In genomic region chr4:53365486-53366300, GRCh38 we compare ENCODE assay signal across 8 cellular contexts. TPM values are rescaled to one million over a fixed set of nuclear protein-coding genes. Genes with fewer than 3 reads are reported as not detected.
A peak's percentile ranks its signal among the peaks of the same experiment; 100 is the strongest.
DNase-seq lines count a peak whose midpoint lies in the region; ATAC-seq and TF ChIP-seq lines count a peak whose summit lies in the region.

SCFD2 (minus strand) TSS chr4:53366061.

- ATAC-seq in GM19397 (IDR thresholded peaks at IDR 0.05; ENCODE audit: unreplicated experiment) (peak; percentile 97), HG03571 (IDR thresholded peaks at IDR 0.05; ENCODE audit: unreplicated experiment) (peak; percentile 97)

- peaks cover 41% of the 10 kb centered on the region for H3K4me1 Mint-ChIP-seq in CD14-positive monocyte

- H3K9ac ChIP-seq in liver (ENCODE audit: low read depth in 1 of 2, low read length in 2 of 2), result peak within 1 kb of the TSS; percentile 47 to 54

- intact Hi-C loops in CD14-positive monocyte (cut with micrococcal nuclease), result loop anchor here in 1 of 2 donors (5.0 kb wide), 1 partner anchor 1523 kb away; the partner anchor contains the start of gene DCUN1D4
- intact Hi-C loops in dorsolateral prefrontal cortex (cut with DNase I), result loop anchor here in 1 of 2 donors (1.0 kb wide), 1 partner anchor 12 kb away; the partner anchor contains the start of gene FIP1L1

- peaks cover 4 to 13% (median 6%) of the 10 kb centered on the region in 3 donors for H3K27me3 Mint-ChIP-seq in CD14-positive monocyte (ENCODE audit: low read depth in 3 of 3)

- H3K4me3 ChIP-seq in dorsolateral prefrontal cortex (peak within 1 kb of the TSS; percentile 70 to 99 (median 94)), liver (ENCODE audit: low read depth in 1 of 3, low read length in 3 of 3) (peak within 1 kb of the TSS; percentile 81 to 99 (median 85))

- TF ChIP-seq CTCF in CD14-positive monocyte (IDR thresholded peaks at IDR 0.05) (no peak), dorsolateral prefrontal cortex (IDR thresholded peaks at IDR 0.05 in 54 of 56, conservative IDR thresholded peaks at IDR 0.05 in 2 of 56; ENCODE audit: low read depth in 1 of 56, partially characterized antibody in 56 of 56) (peak in 10 of 56 donors; percentile 6 to 33 (median 20)), liver (IDR thresholded peaks at IDR 0.05; ENCODE audit: low read depth, low read length, missing input control) (no peak)

- H3K27ac ChIP-seq in dorsolateral prefrontal cortex (peak within 1 kb of the TSS in 52 of 59 donors; percentile 14 to 83 (median 68)), liver (ENCODE audit: low read depth in 1 of 2, low read length in 2 of 2) (peak within 1 kb of the TSS in 1 of 2 donors; percentile 62)

- H3K36me3 ChIP-seq in liver (ENCODE audit: control insufficient read depth in 4 of 4, insufficient read depth in 3 of 4, low read depth in 1 of 4, low read length in 3 of 4), result no peaks in the 10 kb centered on the region

- peaks cover 5 to 24% (median 18%) of the 10 kb centered on the region in 4 donors for H3K4me1 ChIP-seq in liver (ENCODE audit: control insufficient read depth in 4 of 4, insufficient read depth in 4 of 4, low read length in 3 of 4)

- DNase-seq in CD14-positive monocyte (ENCODE audit: low spot score) (peak; percentile 98), NCI-H82 (lab: John Stamatoyannopoulos, UW) (peak; percentile 97), dorsolateral prefrontal cortex (peak; percentile 96 to 99 (median 99))
- peak; percentile 97 to 98 for DNase-seq in activated CD4-positive, alpha-beta T cell treated with anti-CD3 and anti-CD28 coated beads, Interleukin-2, amount 50 U/mL, for 48 hours
- peak; percentile 97 for DNase-seq in stimulated activated CD4-positive, alpha-beta T cell treated with anti-CD3 and anti-CD28 coated beads, Interleukin-4, amount 100 ng/mL, for 24 hours

- peak; percentile 53 to 54 for TF ChIP-seq RAD21 in liver (IDR thresholded peaks at IDR 0.05)

- H3K27ac Mint-ChIP-seq in CD14-positive monocyte, result peak within 1 kb of the TSS; percentile 90 to 95 (median 93)

- peak within 1 kb of the TSS; percentile 90 to 97 for H3K4me3 Mint-ChIP-seq in CD14-positive monocyte

- peaks cover 0 to 5% (median 0%) of the 10 kb centered on the region in 7 donors for H3K9me3 Mint-ChIP-seq in CD14-positive monocyte

- peaks cover 3 to 8% of the 10 kb centered on the region in 2 donors for H3K36me3 Mint-ChIP-seq in CD14-positive monocyte

- under 1% methylated on average over 51 of the region's 51 CpGs for WGBS in liver

- H3K9me3 ChIP-seq in liver (ENCODE audit: control insufficient read depth in 4 of 4, low read length in 3 of 4), result no peaks in the 10 kb centered on the region

- H3K27me3 ChIP-seq in dorsolateral prefrontal cortex (peaks cover 0 to 22% (median 0%) of the 10 kb centered on the region in 45 donors), liver (ENCODE audit: control insufficient read depth in 4 of 4, insufficient read depth in 4 of 4, low read length in 3 of 4) (peaks cover 0 to 4% (median 0%) of the 10 kb centered on the region in 4 donors)

TF ChIP-seq in liver, 16 proteins besides CTCF, POLR2A, EP300 and RAD21:
- TF ChIP-seq SP1 (IDR thresholded peaks at IDR 0.05) (peak; percentile 89), GABPA (IDR thresholded peaks at IDR 0.05 in 1 of 2, conservative IDR thresholded peaks at IDR 0.05 in 1 of 2) (peak; percentile 3 to 84), HNF4G (IDR thresholded peaks at IDR 0.05) (no peak), FOXA1 (IDR thresholded peaks at IDR 0.05) (peak; percentile 35), ATF3 (IDR thresholded peaks at IDR 0.05) (no peak), FOXA2 (IDR thresholded peaks at IDR 0.05) (no peak), YY1 (IDR thresholded peaks at IDR 0.05) (peak; percentile 84), TAF1 (conservative IDR thresholded peaks at IDR 0.05) (no peak), RXRA (IDR thresholded peaks at IDR 0.05) (peak; percentile 28 to 46), ZBTB33 (IDR thresholded peaks at IDR 0.05) (peak; percentile 59), EGR1 (IDR thresholded peaks at IDR 0.05; ENCODE audit: low read depth in 2 of 2) (no peak), NR2F2 (IDR thresholded peaks at IDR 0.05) (peak; percentile 38), REST (IDR thresholded peaks at IDR 0.05) (peak; percentile 96), JUND (IDR thresholded peaks at IDR 0.05) (peak in 1 of 2 donors; percentile 16), HNF4A (conservative IDR thresholded peaks at IDR 0.05) (peak in 1 of 2 donors; percentile 39), MAX (IDR thresholded peaks at IDR 0.05) (peak; percentile 100)

RNA-seq across cellular contexts. Expression of gene SCFD2, which starts in this region (rescaled TPM):
- polyA plus RNA-seq in CD14-positive monocyte, result 1 to 10 TPM; 5.4 to 9.4 TPM
- 10 to 100 TPM; 13.8 to 29.8 (median 23.4) TPM for total RNA-seq in dorsolateral prefrontal cortex
- total RNA-seq in liver, result 10 to 100 TPM in 1 of 2 donors, 1 to 10 TPM in 1; 9.3 to 28.8 TPM
- 1 to 10 TPM; 4.3 to 5.6 TPM for polyA plus RNA-seq in liver
